In genomic region chr7:84469034-84469433, GRCh38 we compare ENCODE assay signal across 24 cellular contexts.
DNase-seq lines count a peak whose midpoint lies in the region; ATAC-seq and TF ChIP-seq lines count a peak whose summit lies in the region.
"Had no signal": no experiment of that assay in that cellular context is flagged by ENCODE, and none has a peak within 500 bp of the region (broad histone marks: within the 10 kb centered on the region; RNA-seq: fewer than 3 reads in every experiment).

No MANE protein-coding gene starts in this region.

- H3K79me2 ChIP-seq in SK-N-SH (ENCODE audit: insufficient read depth) (no peaks in the 10 kb centered on the region), PC-3 (ENCODE audit: low read length) (no peaks in the 10 kb centered on the region)

- H3K4me2 ChIP-seq in SK-N-SH = no peak overlapping the region
- H3K4me2 ChIP-seq in PC-3 (ENCODE audit: low read length) = no peak overlapping the region
- H3K4me2 ChIP-seq: PC-9 had no signal

- TF ChIP-seq EP300 in SK-N-SH (IDR thresholded peaks at IDR 0.05; ENCODE audit: borderline replicate concordance in 1 of 2, low read depth in 1 of 2, low read length in 1 of 2) = no peak

- H4K20me1 ChIP-seq in SK-N-SH (ENCODE audit: insufficient read depth) (no peaks in the 10 kb centered on the region), PC-3 (ENCODE audit: low read length) (no peaks in the 10 kb centered on the region)

- no TSS peak for BruUV-seq in PC-3 (replicated peaks; lab: Mats Ljungman, UMichigan)

- H3K9me3 ChIP-seq in SK-N-SH (no peaks in the 10 kb centered on the region), PC-3 (ENCODE audit: low read length) (no peaks in the 10 kb centered on the region)
- H3K9me3 ChIP-seq: MG63 had no signal

- CTCF ChIA-PET in SK-N-SH (lab: Yijun Ruan, JAX) = no interaction called here
- CTCF ChIA-PET in PC-3 (lab: Charles Lee) = no interaction called here

- ATAC-seq in SK-N-SH treated with all-trans-retinoic acid at 6 μM for 48 hours (no peak), PC-3 (no peak), HG03196 (IDR thresholded peaks at IDR 0.05; ENCODE audit: unreplicated experiment) (no peak)

- TF ChIP-seq RAD21 in SK-N-SH (IDR thresholded peaks at IDR 0.05; ENCODE audit: low read length) = no peak

- H3K27me3 ChIP-seq in SK-N-SH (ENCODE audit: insufficient read depth) = no peaks in the 10 kb centered on the region
- H3K27me3 ChIP-seq in PC-3 (ENCODE audit: low read length) = no peaks in the 10 kb centered on the region
- H3K27me3 ChIP-seq: MG63, SJCRH30 had no signal

- H3K36me3 ChIP-seq in SK-N-SH (replicated peaks in 1 of 2; ENCODE audit: control insufficient read depth in 1 of 2, insufficient read depth in 2 of 2, low read length in 1 of 2) (no peaks in the 10 kb centered on the region), PC-3 (ENCODE audit: low read depth, low read length) (no peaks in the 10 kb centered on the region)
- H3K36me3 ChIP-seq: MG63, SJCRH30 had no signal

- H3K9ac ChIP-seq in SK-N-SH (no peak overlapping the region), PC-3 (ENCODE audit: low read length) (no peak overlapping the region)

- no peaks in the 10 kb centered on the region; a peak in 2 of 4 replicates for H3K4me1 ChIP-seq in SK-N-SH (ENCODE audit: control insufficient read depth in 1 of 2, insufficient read depth in 2 of 2, low read depth in 1 of 2, low read length in 1 of 2)
- H3K4me1 ChIP-seq in PC-3 (ENCODE audit: insufficient read depth, low read length) = no peaks in the 10 kb centered on the region

- intact Hi-C loops in PC-3 (cut with micrococcal nuclease) = loop anchor here (5.0 kb wide), 1 partner anchor 553 kb away; no protein-coding TSS in a partner anchor

- H2AFZ ChIP-seq in SK-N-SH (ENCODE audit: low read depth) (peak overlapping the region; percentile 52), PC-3 (ENCODE audit: low read length) (no peak overlapping the region)
- H2AFZ ChIP-seq: PC-9 had no signal

- DNase-seq in SK-N-SH = no peak
- DNase-seq in cardiac fibroblast (ENCODE audit: low read depth in 2 of 2) = peak; percentile 4 to 44
- DNase-seq in iris pigment epithelial cell (ENCODE audit: low read depth) = peak; percentile 55
- no peak for DNase-seq in PC-3
- DNase-seq in retina = no peak
- no peak for DNase-seq in NCI-H82 (lab: John Stamatoyannopoulos, UW)
- DNase-seq: 8988T; CD4-positive, CD25-positive, alpha-beta regulatory T cell; COR-L47; DMS 273 treated with DMSO at 0.1 percent for 48 hours; DND-41; GDM1; H9; Kasumi-1; MG63; NCI-H1105; NCI-H2081 treated with DMSO at 0.1 percent for 48 hours; NCI-H510A; NCI-H748 treated with DMSO at 0.1 percent for 48 hours; PC-9; SJCRH30 had no signal

- 92% methylated on average over 3 of the region's 3 CpGs for WGBS in SK-N-SH (ENCODE audit: low lambda C conversion rate)

- POLR2A ChIA-PET in SK-N-SH (lab: Yijun Ruan, JAX) (no interaction called here), PC-3 (lab: Charles Lee; ENCODE audit: unreplicated experiment) (interaction anchor here (0.6 kb wide), 1 partner anchor 16 kb away, joined by 3 read pairs; no protein-coding TSS in a partner anchor)

- no peaks in the 10 kb centered on the region for H3K9me2 ChIP-seq in SK-N-SH
- no peaks in the 10 kb centered on the region for H3K9me2 ChIP-seq in PC-3 (replicated peaks; ENCODE audit: low read length)

- H3F3A ChIP-seq in SK-N-SH (replicated peaks; ENCODE audit: insufficient read depth) = no peaks in the 10 kb centered on the region
- H3F3A ChIP-seq in PC-3 (ENCODE audit: low read length, unreplicated experiment) = no peaks in the 10 kb centered on the region

- no peak overlapping the region for H3K27ac ChIP-seq in SK-N-SH (ENCODE audit: low read depth in 2 of 2, low read length in 1 of 2)
- no peak overlapping the region for H3K27ac ChIP-seq in PC-3 (ENCODE audit: low read length)
- H3K27ac ChIP-seq: HL-60, PC-9, SJCRH30 had no signal

- H3K4me3 ChIP-seq in SK-N-SH (ENCODE audit: low read depth in 2 of 2, low read length in 1 of 2) (no peak overlapping the region), cardiac fibroblast (replicated peaks in 1 of 2; ENCODE audit: low read depth in 2 of 2, low read length in 2 of 2) (no peak overlapping the region), PC-3 (ENCODE audit: low read length) (no peak overlapping the region)
- H3K4me3 ChIP-seq: MG63, PC-9, SJCRH30 had no signal

- TF ChIP-seq CTCF in SK-N-SH (IDR thresholded peaks at IDR 0.05) = no peak
- TF ChIP-seq CTCF in cardiac fibroblast (IDR thresholded peaks at IDR 0.05; ENCODE audit: low read depth, low read length) = no peak
- TF ChIP-seq CTCF in PC-3 (conservative IDR thresholded peaks at IDR 0.05; ENCODE audit: low read depth, low read length) = no peak

TF ChIP-seq in SK-N-SH, 30 proteins besides CTCF, POLR2A, EP300 and RAD21:
- TF ChIP-seq TCF12 (IDR thresholded peaks at IDR 0.05) (no peak), MEF2A (IDR thresholded peaks at IDR 0.05; ENCODE audit: borderline replicate concordance, low read depth) (no peak), RXRA (IDR thresholded peaks at IDR 0.05; ENCODE audit: borderline replicate concordance, low read depth) (no peak), RCOR1 (IDR thresholded peaks at IDR 0.05; ENCODE audit: low read length) (no peak), MXI1 (IDR thresholded peaks at IDR 0.05; ENCODE audit: low read depth, low read length) (no peak)

TF ChIP-seq in SK-N-SH treated with all-trans-retinoic acid at 6 μM for 48 hours, 23 proteins besides CTCF, POLR2A, EP300 and RAD21 (continues in another document):
- no peak for TF ChIP-seq CSRNP3 (CRISPR knock-in tag; IDR thresholded peaks at IDR 0.05)
- TF ChIP-seq GLIS3 (CRISPR knock-in tag; IDR thresholded peaks at IDR 0.05) = no peak
- TF ChIP-seq OSR1 (CRISPR knock-in tag; IDR thresholded peaks at IDR 0.05) = no peak
- no peak for TF ChIP-seq ZFP30 (CRISPR knock-in tag; IDR thresholded peaks at IDR 0.05)
- TF ChIP-seq TCF4 (CRISPR knock-in tag; IDR thresholded peaks at IDR 0.05; ENCODE audit: borderline replicate concordance) = no peak
- no peak for TF ChIP-seq ZNF8 (CRISPR knock-in tag; IDR thresholded peaks at IDR 0.05)
- no peak for TF ChIP-seq ZNF70 (CRISPR knock-in tag; IDR thresholded peaks at IDR 0.05)
- TF ChIP-seq BACH2 (CRISPR knock-in tag; IDR thresholded peaks at IDR 0.05; ENCODE audit: borderline replicate concordance) = no peak
- no peak for TF ChIP-seq CREB5 (CRISPR knock-in tag; IDR thresholded peaks at IDR 0.05; ENCODE audit: low read depth)
- no peak for TF ChIP-seq CSDC2 (CRISPR knock-in tag; IDR thresholded peaks at IDR 0.05)
- no peak for TF ChIP-seq ESRRG (CRISPR knock-in tag; IDR thresholded peaks at IDR 0.05)
- TF ChIP-seq ARNTL (CRISPR knock-in tag; IDR thresholded peaks at IDR 0.05; ENCODE audit: borderline replicate concordance, low read depth) = no peak
- TF ChIP-seq ZNF565 (CRISPR knock-in tag; conservative IDR thresholded peaks at IDR 0.05; ENCODE audit: low read depth) = no peak
- no peak for TF ChIP-seq PPARA (CRISPR knock-in tag; IDR thresholded peaks at IDR 0.05; ENCODE audit: borderline replicate concordance)
- no peak for TF ChIP-seq ZFP3 (CRISPR knock-in tag; IDR thresholded peaks at IDR 0.05)
- TF ChIP-seq TSHZ2 (CRISPR knock-in tag; IDR thresholded peaks at IDR 0.05) = no peak
- no peak for TF ChIP-seq RARB (CRISPR knock-in tag; IDR thresholded peaks at IDR 0.05)
- no peak for TF ChIP-seq ISL1 (CRISPR knock-in tag; IDR thresholded peaks at IDR 0.05)
- TF ChIP-seq ZC3H10 (CRISPR knock-in tag; IDR thresholded peaks at IDR 0.05) = no peak

Comparison
In these comparisons a context has a peak if more than half of its experiments do, and no peak if none do; other contexts are left out.
1. DNase-seq: peak in cardiac fibroblast (2 of 2) and iris pigment epithelial cell (single experiment); none in SK-N-SH (single experiment), PC-3 (single experiment), retina (single experiment) and NCI-H82 (single experiment).